In genomic region chr2:172972005-172972619, GRCh38 we compare ENCODE assay signal across 8 cellular contexts.
DNase-seq lines count a peak whose midpoint lies in the region; ATAC-seq, FAIRE-seq and TF ChIP-seq lines count a peak whose summit lies in the region.

No MANE protein-coding gene starts in this region.

- no peaks in the 10 kb centered on the region for H3K27me3 ChIP-seq in Loucy (ENCODE audit: insufficient read depth, low read length, poor library complexity, severe bottlenecking)
- H3K27me3 ChIP-seq in trophoblast cell (ENCODE audit: insufficient read depth, low read length), result no peaks in the 10 kb centered on the region
- H3K27me3 ChIP-seq in tibial artery, result no peaks in the 10 kb centered on the region

- H3F3A ChIP-seq in Loucy (ENCODE audit: low read depth), result no peaks in the 10 kb centered on the region

- peak; percentile 77 for TF ChIP-seq CTCF in A549 (IDR thresholded peaks at IDR 0.05)
- TF ChIP-seq CTCF in GM12874 (IDR thresholded peaks at IDR 0.05; ENCODE audit: insufficient read depth, low read depth, low read length), result peak; percentile 90
- peak; percentile 94 for TF ChIP-seq CTCF in Loucy (conservative IDR thresholded peaks at IDR 0.05; ENCODE audit: low read length)
- peak; percentile 95 for TF ChIP-seq CTCF in fibroblast of pulmonary artery (IDR thresholded peaks at IDR 0.05; ENCODE audit: low read length, missing control alignments)
- peak in 1 of 2 experiments; percentile 33 for TF ChIP-seq CTCF in tibial artery (IDR thresholded peaks at IDR 0.05)

- H2BK12ac ChIP-seq in trophoblast cell (ENCODE audit: low read length), result no peak overlapping the region

- no peaks in the 10 kb centered on the region for H4K20me1 ChIP-seq in Loucy (ENCODE audit: insufficient read depth, low read length, poor library complexity, severe bottlenecking)

- TF ChIP-seq POLR2A in A549 (IDR thresholded peaks at IDR 0.05; ENCODE audit: low read length), result no peak

- H3K4ac ChIP-seq in trophoblast cell (ENCODE audit: low read depth, low read length), result no peak overlapping the region

- H3K23ac ChIP-seq in trophoblast cell (ENCODE audit: low read length), result no peak overlapping the region

- H4K8ac ChIP-seq in trophoblast cell (ENCODE audit: low read depth, low read length), result no peak overlapping the region

- TF ChIP-seq RAD21 in A549 (conservative IDR thresholded peaks at IDR 0.05 in 1 of 2, IDR thresholded peaks at IDR 0.05 in 1 of 2), result peak; percentile 61 to 68

- H3K79me1 ChIP-seq in trophoblast cell (ENCODE audit: low read length), result no peaks in the 10 kb centered on the region

- intact Hi-C loops in tibial artery (cut with DNase I; ENCODE audit: low total_unique reads), result no loop called here

- H3K14ac ChIP-seq in trophoblast cell (ENCODE audit: low read length), result no peak overlapping the region

- peaks cover 21% of the 10 kb centered on the region for H3K4me1 ChIP-seq in A549
- H3K4me1 ChIP-seq in Loucy (ENCODE audit: insufficient read depth, low read length, poor library complexity, severe bottlenecking), result no peaks in the 10 kb centered on the region
- H3K4me1 ChIP-seq in trophoblast cell (ENCODE audit: control insufficient read depth in 1 of 2, insufficient read depth in 2 of 2, low read length in 2 of 2), result no peaks in the 10 kb centered on the region
- H3K4me1 ChIP-seq in tibial artery, result peaks cover 0 to 19% (median 16%) of the 10 kb centered on the region in 4 donors

- no peak overlapping the region for H3K27ac ChIP-seq in A549
- H3K27ac ChIP-seq in trophoblast cell (ENCODE audit: low read depth, low read length), result no peak overlapping the region
- H3K27ac ChIP-seq in tibial artery, result no peak overlapping the region

- no peaks in the 10 kb centered on the region for H3K9me2 ChIP-seq in Loucy (replicated peaks; ENCODE audit: low read depth, low read length)

- FAIRE-seq in A549 (lab: Jason Lieb, UNC), result no peak

- H3K4me2 ChIP-seq in A549 (no peak overlapping the region), Loucy (ENCODE audit: low read depth, low read length, poor library complexity, severe bottlenecking) (no peak overlapping the region), trophoblast cell (ENCODE audit: low read length) (no peak overlapping the region)

- WGBS in A549 (ENCODE audit: missing lambda C conversion rate), result 34% methylated on average over 12 of the region's 12 CpGs
- WGBS in trophoblast cell (ENCODE audit: extremely low coverage, insufficient coverage, insufficient read length), result no CpG with 5 or more reads among the region's 12 CpGs

- H3K79me2 ChIP-seq in Loucy (ENCODE audit: insufficient read depth, low read length), result no peaks in the 10 kb centered on the region
- H3K79me2 ChIP-seq in trophoblast cell (ENCODE audit: control insufficient read depth, insufficient read depth, low read length, poor library complexity), result no peaks in the 10 kb centered on the region

- no peak overlapping the region for H3K9ac ChIP-seq in Loucy (ENCODE audit: low read depth, low read length, poor library complexity, severe bottlenecking)
- no peak overlapping the region for H3K9ac ChIP-seq in trophoblast cell (ENCODE audit: low read length)

- H2BK5ac ChIP-seq in trophoblast cell (ENCODE audit: low read depth, low read length, poor library complexity), result no peak overlapping the region

- no peak overlapping the region for H2BK120ac ChIP-seq in trophoblast cell (ENCODE audit: insufficient read depth, low read length, poor library complexity)

- no peaks in the 10 kb centered on the region for H3K36me3 ChIP-seq in Loucy (ENCODE audit: insufficient read depth, low read length)
- no peaks in the 10 kb centered on the region for H3K36me3 ChIP-seq in trophoblast cell (ENCODE audit: control insufficient read depth in 1 of 2, insufficient read depth in 2 of 2, low read length in 2 of 2)
- no peaks in the 10 kb centered on the region for H3K36me3 ChIP-seq in tibial artery

- no peak overlapping the region for H4K91ac ChIP-seq in trophoblast cell (ENCODE audit: low read depth, low read length)

- TF ChIP-seq EP300 in A549 (IDR thresholded peaks at IDR 0.05), result no peak

- H3K4me3 ChIP-seq in A549 (no peak overlapping the region), Loucy (ENCODE audit: low read length, poor library complexity, severe bottlenecking) (no peak overlapping the region), fibroblast of pulmonary artery (replicated peaks; ENCODE audit: low read depth, low read length) (no peak overlapping the region), trophoblast cell (ENCODE audit: low read depth, low read length) (no peak overlapping the region), tibial artery (no peak overlapping the region)

- peak; percentile 70 to 86; a peak in 4 of 6 replicates for ATAC-seq in A549
- ATAC-seq in HG02852 (IDR thresholded peaks at IDR 0.05; ENCODE audit: unreplicated experiment), result no peak

- H3K9me3 ChIP-seq in A549 (no peaks in the 10 kb centered on the region), Loucy (ENCODE audit: insufficient read depth, low read depth, low read length) (no peaks in the 10 kb centered on the region), trophoblast cell (ENCODE audit: insufficient read depth, low read depth, low read length) (no peaks in the 10 kb centered on the region), tibial artery (no peaks in the 10 kb centered on the region)

- POLR2A ChIA-PET in A549 (lab: Yijun Ruan, JAX), result no interaction called here

- DNase-seq in A549 (ENCODE audit: low read depth in 1 of 2, low spot score in 1 of 2), result peak; percentile 52 to 53
- peak; percentile 4 to 9 for DNase-seq in activated CD4-positive, alpha-beta T cell treated with anti-CD3 and anti-CD28 coated beads, Interleukin-2, amount 50 U/mL, for 4 hours
- DNase-seq in fibroblast of pulmonary artery (ENCODE audit: low read depth), result peak; percentile 55
- peak; percentile 31 to 81 for DNase-seq in trophoblast cell
- DNase-seq in tibial artery, result no peak

- H3K18ac ChIP-seq in trophoblast cell (ENCODE audit: low read length), result no peak overlapping the region

- CTCF ChIA-PET in A549 (lab: Yijun Ruan, JAX), result interaction anchor here (0.8 to 4.6 kb wide), 24 partner anchors 9 to 274 kb away, joined by 3 to 31 read pairs (median 4); no protein-coding TSS in a partner anchor

- no peak overlapping the region for H4K12ac ChIP-seq in trophoblast cell (ENCODE audit: low read depth, low read length)

- H2AFZ ChIP-seq in Loucy (ENCODE audit: low read length), result no peak overlapping the region
- no peak overlapping the region for H2AFZ ChIP-seq in trophoblast cell (ENCODE audit: insufficient read depth, low read length, poor library complexity)

- no peak overlapping the region for H2AK5ac ChIP-seq in trophoblast cell (ENCODE audit: low read length)

TF ChIP-seq in A549, 52 proteins besides CTCF, POLR2A, EP300 and RAD21:
- TF ChIP-seq ESRRA (IDR thresholded peaks at IDR 0.05; ENCODE audit: borderline replicate concordance, low read length) (no peak), SMC3 (IDR thresholded peaks at IDR 0.05) (peak; percentile 47), BHLHE40 (IDR thresholded peaks at IDR 0.05; ENCODE audit: low read depth, low read length) (no peak)
TF ChIP-seq in A549: peak in this region for 1.

Comparison
In these comparisons a context has a peak if more than half of its experiments do, and no peak if none do; other contexts are left out.
1. DNase-seq: peak in A549 (2 of 2), activated CD4-positive, alpha-beta T cell treated with anti-CD3 and anti-CD28 coated beads, Interleukin-2, amount 50 U/mL, for 4 hours (2 of 2), fibroblast of pulmonary artery (single experiment) and trophoblast cell (2 of 2); none in tibial artery (0 of 2).